In the genomic region with DNA sequence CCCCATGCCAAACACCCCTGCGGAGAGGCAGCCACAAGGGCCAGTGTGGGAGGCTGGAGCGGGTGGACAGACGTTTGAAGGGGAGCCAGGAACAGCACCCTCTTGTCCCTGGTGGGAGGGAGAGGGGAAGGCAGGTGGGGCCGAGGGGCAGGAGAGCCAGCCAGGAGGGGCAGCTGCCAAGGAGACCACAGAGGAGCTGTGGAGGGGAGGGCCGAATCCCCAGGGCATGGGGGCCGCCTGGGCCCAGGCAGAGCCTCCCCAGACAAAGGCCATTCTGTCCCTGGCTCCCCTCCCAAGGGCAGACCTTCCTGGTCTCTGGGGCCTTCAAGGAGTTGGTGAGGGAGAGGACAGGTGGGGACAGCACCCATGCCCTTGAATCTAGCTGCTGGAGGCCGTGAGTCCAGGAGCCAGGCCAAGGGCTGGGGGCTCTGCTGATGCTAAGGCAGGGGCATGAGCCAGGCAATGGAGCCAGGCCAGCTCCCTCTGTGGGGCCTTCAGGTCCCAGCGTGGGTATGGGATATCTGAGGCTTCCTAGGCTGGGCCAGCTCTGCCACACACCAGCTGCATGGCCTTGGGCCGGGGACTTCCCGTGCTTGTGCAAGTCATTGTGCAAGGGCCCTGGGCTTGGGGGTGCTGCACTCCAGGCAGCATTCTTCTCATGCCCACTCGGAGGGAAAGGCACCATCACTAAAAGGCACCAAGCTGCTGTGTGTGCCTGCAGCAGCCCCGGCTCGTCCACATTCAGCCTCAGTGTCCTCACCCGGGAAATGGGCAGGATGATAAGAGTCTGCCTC, we compare ENCODE assay signal across 14 cellular contexts. TPM values are rescaled to one million over a fixed set of nuclear protein-coding genes. Genes with fewer than 3 reads are reported as not detected.
A peak's percentile ranks its signal among the peaks of the same experiment; 100 is the strongest.
DNase-seq lines count a peak whose midpoint lies in the region; ATAC-seq and TF ChIP-seq lines count a peak whose summit lies in the region.
"Had no signal": no experiment of that assay in that cellular context is flagged by ENCODE, and none has a peak within 500 bp of the region (broad histone marks: within the 10 kb centered on the region; RNA-seq: fewer than 3 reads in every experiment).

No MANE protein-coding gene starts in this region.

- H3K27me3 Mint-ChIP-seq in osteocyte (ENCODE audit: unreplicated experiment), result peaks cover 9% of the 10 kb centered on the region
- H3K27me3 Mint-ChIP-seq: central memory CD8-positive, alpha-beta T cell had no signal

- peak; percentile 40 for ATAC-seq in mucosa of descending colon
- ATAC-seq in GM18867 (IDR thresholded peaks at IDR 0.05; ENCODE audit: unreplicated experiment), result no peak

- no peaks in the 10 kb centered on the region for H3K9me3 ChIP-seq in mucosa of descending colon
- H3K9me3 ChIP-seq: heart right ventricle, suprapubic skin had no signal

- no peaks in the 10 kb centered on the region for H3K36me3 ChIP-seq in mucosa of descending colon (ENCODE audit: low read depth)
- H3K36me3 ChIP-seq: heart right ventricle, suprapubic skin had no signal

- intact Hi-C loops in mucosa of descending colon (cut with DNase I, micrococcal nuclease), result no loop called here

- no peaks in the 10 kb centered on the region for H3K9me3 Mint-ChIP-seq in osteocyte (ENCODE audit: unreplicated experiment)
- H3K9me3 Mint-ChIP-seq: central memory CD8-positive, alpha-beta T cell; nephron had no signal

- H3K4me1 ChIP-seq in mucosa of descending colon (ENCODE audit: low read depth), result no peaks in the 10 kb centered on the region

- H3K4me1 Mint-ChIP-seq in osteocyte (ENCODE audit: unreplicated experiment), result no peaks in the 10 kb centered on the region
- H3K4me1 Mint-ChIP-seq: central memory CD8-positive, alpha-beta T cell had no signal

- H3K4me3 Mint-ChIP-seq in osteocyte (ENCODE audit: unreplicated experiment), result no peak overlapping the region
- H3K4me3 Mint-ChIP-seq: central memory CD8-positive, alpha-beta T cell; nephron had no signal

- TF ChIP-seq CTCF in epithelial cell of esophagus (IDR thresholded peaks at IDR 0.05; ENCODE audit: insufficient read depth, low read depth, low read length, missing control alignments) (no peak), mucosa of descending colon (IDR thresholded peaks at IDR 0.05) (no peak), osteocyte (IDR thresholded peaks at IDR 0.05) (no peak)

- H3K4me3 ChIP-seq in epithelial cell of esophagus (ENCODE audit: low read length), result no peak overlapping the region
- H3K4me3 ChIP-seq in mucosa of descending colon, result no peak overlapping the region
- H3K4me3 ChIP-seq: heart right ventricle, suprapubic skin had no signal

- no peak overlapping the region for H3K27ac Mint-ChIP-seq in osteocyte (ENCODE audit: unreplicated experiment)
- H3K27ac Mint-ChIP-seq: nephron had no signal

- H3K36me3 Mint-ChIP-seq in osteocyte (ENCODE audit: unreplicated experiment), result no peaks in the 10 kb centered on the region

- DNase-seq in Ammon's horn (ENCODE audit: low spot score), result peak; percentile 64
- DNase-seq in HuH-7.5 (ENCODE audit: low spot score), result peak; percentile 77
- peak; percentile 74 for DNase-seq in epithelial cell of esophagus (ENCODE audit: low read depth)
- DNase-seq in mucosa of descending colon, result no peak
- DNase-seq in osteocyte (ENCODE audit: extremely low spot score, unreplicated experiment), result no peak
- no peak for DNase-seq in NCI-H1694 treated with DMSO at 0.1 percent for 48 hours (lab: John Stamatoyannopoulos, UW)
- DNase-seq in NCI-H1092 treated with DMSO at 0.1 percent for 48 hours (lab: John Stamatoyannopoulos, UW), result no peak
- DNase-seq: GOT3; heart right ventricle; stimulated activated CD4-positive, alpha-beta T cell treated with anti-CD3 and anti-CD28 coated beads, Interleukin-4, amount 100 ng/mL, for 1 hour had no signal

RNA-seq across cellular contexts. Expression of gene EMID1, which starts 11.4 kb away (rescaled TPM):
- total RNA-seq in mucosa of descending colon, result 1 to 10 TPM; 1.6 to 4.3 (median 3.0) TPM
- 0.42 and 0.51 TPM in 2 replicates for total RNA-seq in osteocyte

RNA-seq across cellular contexts. Expression of gene RHBDD3, which starts 50.7 kb away (rescaled TPM):
- total RNA-seq in mucosa of descending colon (10 to 100 TPM; 13.3 to 26.1 (median 19.1) TPM), osteocyte (41.0 and 45.8 TPM in 2 replicates)

RNA-seq across cellular contexts. Expression of gene EWSR1, which starts 51.0 kb away (rescaled TPM):
- 100 to 1,000 TPM; 176 to 227 (median 179) TPM for total RNA-seq in mucosa of descending colon
- 218 and 228 TPM in 2 replicates for total RNA-seq in osteocyte

Comparison
In these comparisons a context has a peak if more than half of its experiments do, and no peak if none do; other contexts are left out.
1. DNase-seq: peak in Ammon's horn (single experiment), HuH-7.5 (single experiment) and epithelial cell of esophagus (single experiment); none in mucosa of descending colon (0 of 3), osteocyte (single experiment), NCI-H1694 treated with DMSO at 0.1 percent for 48 hours (single experiment) and NCI-H1092 treated with DMSO at 0.1 percent for 48 hours (single experiment).